ENCODE assay signal across 8 cellular contexts in the genomic region with DNA sequence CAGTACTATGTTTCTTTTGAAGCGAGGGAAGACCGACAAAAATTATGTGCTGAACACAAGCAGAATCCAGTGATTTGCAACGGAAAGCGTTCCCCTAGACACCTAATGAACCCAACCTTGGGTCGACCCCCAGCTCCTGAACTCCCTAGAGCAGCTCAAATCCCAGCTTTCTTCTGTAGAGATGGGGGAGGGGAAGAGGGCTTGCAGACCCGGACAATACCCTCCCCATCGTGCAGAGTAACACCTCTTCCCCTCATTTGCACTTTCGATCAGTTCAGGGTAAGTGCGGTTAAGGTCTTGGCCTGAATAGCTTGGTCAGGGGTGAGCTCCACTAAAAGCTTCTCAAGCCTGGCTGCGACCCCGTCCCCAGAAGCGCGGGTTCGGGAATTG. TPM values are rescaled to one million over a fixed set of nuclear protein-coding genes. Genes with fewer than 3 reads are reported as not detected.
DNase-seq lines count a peak whose midpoint lies in the region; ATAC-seq and TF ChIP-seq lines count a peak whose summit lies in the region.

No MANE protein-coding gene starts in this region.

- peak overlapping the region; percentile 61 to 98 (median 89) for H3K27ac Mint-ChIP-seq in brain

- intact Hi-C loops in tibial artery (cut with DNase I; ENCODE audit: low total_unique reads) = no loop called here

- H3K36me3 ChIP-seq in liver (ENCODE audit: control insufficient read depth in 4 of 4, insufficient read depth in 3 of 4, low read depth in 1 of 4, low read length in 3 of 4) = no peaks in the 10 kb centered on the region
- H3K36me3 ChIP-seq in tibial artery = no peaks in the 10 kb centered on the region

- DNase-seq in activated T-cell treated with anti-CD3 and anti-CD28 coated beads, Interleukin-2, amount 50 U/mL, for 4 hours = no peak
- no peak for DNase-seq in activated T-cell treated with anti-CD3 and anti-CD28 coated beads for 4 hours
- DNase-seq in tibial artery = no peak
- no peak for DNase-seq in CD1c-positive myeloid dendritic cell (ENCODE audit: extremely low spot score)
- DNase-seq in mesenteric fat pad (ENCODE audit: low spot score) = no peak

- TF ChIP-seq CTCF in brain (conservative IDR thresholded peaks at IDR 0.05) (no peak), liver (IDR thresholded peaks at IDR 0.05; ENCODE audit: low read depth, low read length, missing input control) (no peak), tibial artery (IDR thresholded peaks at IDR 0.05) (no peak)

- peaks cover 6% of the 10 kb centered on the region for H3K27me3 Mint-ChIP-seq in activated T-cell treated with anti-CD3 and anti-CD28 coated beads, Interleukin-2, amount 50 U/mL, for 4 hours (ENCODE audit: low read depth)
- peaks cover 14% of the 10 kb centered on the region for H3K27me3 Mint-ChIP-seq in brain

- H3K4me1 Mint-ChIP-seq in activated T-cell treated with anti-CD3 and anti-CD28 coated beads, Interleukin-2, amount 50 U/mL, for 4 hours (ENCODE audit: low read depth) = peaks cover 22% of the 10 kb centered on the region
- H3K4me1 Mint-ChIP-seq in brain = peaks cover 30% of the 10 kb centered on the region

- H3K4me3 ChIP-seq in liver (ENCODE audit: low read depth in 1 of 3, low read length in 3 of 3) = peak overlapping the region; percentile 69 to 99 (median 98)
- H3K4me3 ChIP-seq in tibial artery = peak overlapping the region; percentile 76 to 80

- H3K27ac ChIP-seq in liver (ENCODE audit: low read depth in 1 of 2, low read length in 2 of 2) = peak overlapping the region; percentile 51 to 82
- H3K27ac ChIP-seq in tibial artery = peak overlapping the region; percentile 83 to 87

- H3K36me3 Mint-ChIP-seq in activated T-cell treated with anti-CD3 and anti-CD28 coated beads, Interleukin-2, amount 50 U/mL, for 4 hours (ENCODE audit: insufficient read depth) = peaks cover 2% of the 10 kb centered on the region
- no peaks in the 10 kb centered on the region for H3K36me3 Mint-ChIP-seq in brain

- ATAC-seq in activated T-cell treated with anti-CD3 and anti-CD28 coated beads, Interleukin-2, amount 50 U/mL, for 4 hours = peak; percentile 12 to 20
- peak; percentile 2 for ATAC-seq in HG03520 (IDR thresholded peaks at IDR 0.05; ENCODE audit: unreplicated experiment)

- 5% methylated on average over 14 of the region's 14 CpGs for WGBS in liver

- H3K27me3 ChIP-seq in liver (ENCODE audit: control insufficient read depth in 4 of 4, insufficient read depth in 4 of 4, low read length in 3 of 4) (no peaks in the 10 kb centered on the region), tibial artery (no peaks in the 10 kb centered on the region)

- H3K9me3 ChIP-seq in liver (ENCODE audit: control insufficient read depth in 4 of 4, low read length in 3 of 4) (no peaks in the 10 kb centered on the region), tibial artery (no peaks in the 10 kb centered on the region)

- no peak for TF ChIP-seq RAD21 in liver (IDR thresholded peaks at IDR 0.05)

- H3K9ac ChIP-seq in liver (ENCODE audit: low read depth in 1 of 2, low read length in 2 of 2) = peak overlapping the region; percentile 19 to 59

- H3K4me1 ChIP-seq in liver (ENCODE audit: control insufficient read depth in 4 of 4, insufficient read depth in 4 of 4, low read length in 3 of 4) = peaks cover 0 to 17% (median 8%) of the 10 kb centered on the region in 4 donors
- H3K4me1 ChIP-seq in tibial artery = peaks cover 0 to 14% (median 6%) of the 10 kb centered on the region in 4 donors

- H3K4me3 Mint-ChIP-seq in activated T-cell treated with anti-CD3 and anti-CD28 coated beads, Interleukin-2, amount 50 U/mL, for 4 hours = peak overlapping the region; percentile 99
- H3K4me3 Mint-ChIP-seq in brain = peak overlapping the region; percentile 93 to 100 (median 98)

- H3K9me3 Mint-ChIP-seq in activated T-cell treated with anti-CD3 and anti-CD28 coated beads, Interleukin-2, amount 50 U/mL, for 4 hours = no peaks in the 10 kb centered on the region
- H3K9me3 Mint-ChIP-seq in brain = no peaks in the 10 kb centered on the region

TF ChIP-seq in liver, 16 proteins besides CTCF, POLR2A, EP300 and RAD21:
- TF ChIP-seq YY1 (IDR thresholded peaks at IDR 0.05) (no peak), NR2F2 (IDR thresholded peaks at IDR 0.05) (no peak), FOXA1 (IDR thresholded peaks at IDR 0.05) (no peak), RXRA (IDR thresholded peaks at IDR 0.05) (no peak), FOXA2 (IDR thresholded peaks at IDR 0.05) (no peak), HNF4G (IDR thresholded peaks at IDR 0.05) (no peak), HNF4A (conservative IDR thresholded peaks at IDR 0.05) (no peak), GABPA (IDR thresholded peaks at IDR 0.05 in 1 of 2, conservative IDR thresholded peaks at IDR 0.05 in 1 of 2) (no peak)
- TF ChIP-seq, protein P1, sequence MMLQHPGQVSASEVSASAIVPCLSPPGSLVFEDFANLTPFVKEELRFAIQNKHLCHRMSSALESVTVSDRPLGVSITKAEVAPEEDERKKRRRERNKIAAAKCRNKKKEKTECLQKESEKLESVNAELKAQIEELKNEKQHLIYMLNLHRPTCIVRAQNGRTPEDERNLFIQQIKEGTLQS (IDR thresholded peaks at IDR 0.05) = no peak
- TF ChIP-seq, protein P2, sequence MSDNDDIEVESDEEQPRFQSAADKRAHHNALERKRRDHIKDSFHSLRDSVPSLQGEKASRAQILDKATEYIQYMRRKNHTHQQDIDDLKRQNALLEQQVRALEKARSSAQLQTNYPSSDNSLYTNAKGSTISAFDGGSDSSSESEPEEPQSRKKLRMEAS (IDR thresholded peaks at IDR 0.05) = no peak
- TF ChIP-seq, protein P3, sequence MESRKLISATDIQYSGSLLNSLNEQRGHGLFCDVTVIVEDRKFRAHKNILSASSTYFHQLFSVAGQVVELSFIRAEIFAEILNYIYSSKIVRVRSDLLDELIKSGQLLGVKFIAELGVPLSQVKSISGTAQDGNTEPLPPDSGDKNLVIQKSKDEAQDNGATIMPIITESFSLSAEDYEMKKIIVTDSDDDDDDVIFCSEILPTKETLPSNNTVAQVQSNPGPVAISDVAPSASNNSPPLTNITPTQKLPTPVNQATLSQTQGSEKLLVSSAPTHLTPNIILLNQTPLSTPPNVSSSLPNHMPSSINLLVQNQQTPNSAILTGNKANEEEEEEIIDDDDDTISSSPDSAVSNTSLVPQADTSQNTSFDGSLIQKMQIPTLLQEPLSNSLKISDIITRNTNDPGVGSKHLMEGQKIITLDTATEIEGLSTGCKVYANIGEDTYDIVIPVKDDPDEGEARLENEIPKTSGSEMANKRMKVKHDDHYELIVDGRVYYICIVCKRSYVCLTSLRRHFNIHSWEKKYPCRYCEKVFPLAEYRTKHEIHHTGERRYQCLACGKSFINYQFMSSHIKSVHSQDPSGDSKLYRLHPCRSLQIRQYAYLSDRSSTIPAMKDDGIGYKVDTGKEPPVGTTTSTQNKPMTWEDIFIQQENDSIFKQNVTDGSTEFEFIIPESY (IDR thresholded peaks at IDR 0.05) = no peak

RNA-seq across cellular contexts. Expression of gene CEP162, which starts 0.4 kb away (rescaled TPM):
- 1 to 10 TPM; 3.0 to 4.3 (median 3.7) TPM for total RNA-seq in activated T-cell treated with anti-CD3 and anti-CD28 coated beads, Interleukin-2, amount 50 U/mL, for 4 hours
- polyA plus RNA-seq in brain (ENCODE audit: insufficient read depth, low read depth, low replicate concordance) (1.1 TPM), liver (1 to 10 TPM in 1 of 2 donors, under 1 TPM in 1; 0.87 to 2.1 TPM)
- total RNA-seq in liver (1 to 10 TPM; 3.1 to 4.4 TPM), mesenteric fat pad (5.4 TPM)
